ENCODE assay signal across 12 cellular contexts in the genomic region with DNA sequence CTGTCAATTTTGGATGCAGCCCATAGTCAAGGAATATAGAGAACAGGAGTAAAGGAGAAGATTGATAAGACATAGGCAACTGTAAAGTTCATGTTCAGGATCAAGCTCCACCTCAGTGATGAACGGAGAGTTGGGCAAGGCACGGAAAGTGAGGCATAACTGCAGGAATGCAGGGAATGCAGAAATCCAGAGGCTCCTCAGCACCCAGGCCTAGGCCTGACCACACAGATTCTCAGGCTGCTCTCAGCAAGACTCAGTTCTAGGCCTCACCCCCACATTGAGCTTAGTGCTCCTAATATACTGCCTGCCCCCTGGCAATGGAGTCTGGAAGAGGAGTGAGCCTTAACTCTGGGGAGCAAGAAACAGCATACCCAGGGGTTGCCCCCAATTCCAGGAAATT. TPM values are rescaled to one million over a fixed set of nuclear protein-coding genes. Genes with fewer than 3 reads are reported as not detected.
DNase-seq lines count a peak whose midpoint lies in the region; ATAC-seq and TF ChIP-seq lines count a peak whose summit lies in the region.
"Had no signal": no experiment of that assay in that cellular context is flagged by ENCODE, and none has a peak within 500 bp of the region (broad histone marks: within the 10 kb centered on the region; RNA-seq: fewer than 3 reads in every experiment).

No MANE protein-coding gene starts in this region.

- H3K27me3 ChIP-seq in H7 (ENCODE audit: control insufficient read depth, insufficient read depth, low read length), result no peaks in the 10 kb centered on the region

- POLR2A ChIA-PET in WTC11 (lab: Charles Lee), result no interaction called here

- no peak for TF ChIP-seq CTCF in WTC11 (IDR thresholded peaks at IDR 0.05)
- no peak for TF ChIP-seq CTCF in foreskin fibroblast (IDR thresholded peaks at IDR 0.05; ENCODE audit: low read depth, low read length)

- ATAC-seq in stimulated activated naive CD8-positive, alpha-beta T cell treated with anti-CD3 and anti-CD28 coated beads, Interleukin-15, Interleukin-2, amounts not matched to agents 100 U/mL and 50 U/mL, for 24 hours, result no peak
- peak; percentile 98 for ATAC-seq in WTC11
- no peak for ATAC-seq in T-helper 17 cell

- H3K4me1 Mint-ChIP-seq in stimulated activated naive CD8-positive, alpha-beta T cell treated with anti-CD3 and anti-CD28 coated beads, Interleukin-15, Interleukin-2, amounts not matched to agents 100 ng/mL and 50 ng/mL, for 24 hours (ENCODE audit: low read depth), result peaks cover 39% of the 10 kb centered on the region
- H3K4me1 Mint-ChIP-seq in WTC11, result peaks cover 5% of the 10 kb centered on the region
- H3K4me1 Mint-ChIP-seq in T-helper 17 cell, result peaks cover 9% of the 10 kb centered on the region

- no peak for DNase-seq in stimulated activated naive CD8-positive, alpha-beta T cell treated with anti-CD3 and anti-CD28 coated beads, Interleukin-15, Interleukin-2, amounts not matched to agents 100 U/mL and 50 U/mL, for 24 hours
- DNase-seq in WTC11 (ENCODE audit: low spot score) (peak; percentile 44), foreskin fibroblast (peak; percentile 90 to 94), H7 (no peak), T-helper 17 cell (no peak), NCI-H524 (lab: John Stamatoyannopoulos, UW) (no peak)
- no peak for DNase-seq in central memory CD4-positive, alpha-beta T cell
- DNase-seq: effector CD8-positive, alpha-beta T cell; NCI-H2171 had no signal

- CTCF ChIA-PET in WTC11 (lab: Charles Lee), result interaction anchor here (0.7 to 1.4 kb wide), 3 partner anchors 16 to 62 kb away, joined by 3 to 5 read pairs (median 3); no protein-coding TSS in a partner anchor

- H3K27ac Mint-ChIP-seq in stimulated activated naive CD8-positive, alpha-beta T cell treated with anti-CD3 and anti-CD28 coated beads, Interleukin-15, Interleukin-2, amounts not matched to agents 100 ng/mL and 50 ng/mL, for 24 hours, result peak overlapping the region; percentile 75
- H3K27ac Mint-ChIP-seq in WTC11, result peak overlapping the region; percentile 52; the same call in 1 of the 2 replicates
- no peak overlapping the region for H3K27ac Mint-ChIP-seq in T-helper 17 cell
- H3K27ac Mint-ChIP-seq: memory B cell had no signal

- H3K4me3 Mint-ChIP-seq in stimulated activated naive CD8-positive, alpha-beta T cell treated with anti-CD3 and anti-CD28 coated beads, Interleukin-15, Interleukin-2, amounts not matched to agents 100 ng/mL and 50 ng/mL, for 24 hours, result no peak overlapping the region
- H3K4me3 Mint-ChIP-seq in WTC11 (no peak overlapping the region), T-helper 17 cell (no peak overlapping the region)
- H3K4me3 Mint-ChIP-seq: memory B cell had no signal

- no peaks in the 10 kb centered on the region for H3K27me3 Mint-ChIP-seq in stimulated activated naive CD8-positive, alpha-beta T cell treated with anti-CD3 and anti-CD28 coated beads, Interleukin-15, Interleukin-2, amounts not matched to agents 100 ng/mL and 50 ng/mL, for 24 hours
- H3K27me3 Mint-ChIP-seq in WTC11 (ENCODE audit: low read depth) (no peaks in the 10 kb centered on the region), T-helper 17 cell (peaks cover 5% of the 10 kb centered on the region)
- H3K27me3 Mint-ChIP-seq: memory B cell had no signal

- peaks cover 4% of the 10 kb centered on the region for H3K9me3 Mint-ChIP-seq in stimulated activated naive CD8-positive, alpha-beta T cell treated with anti-CD3 and anti-CD28 coated beads, Interleukin-15, Interleukin-2, amounts not matched to agents 100 ng/mL and 50 ng/mL, for 24 hours
- no peaks in the 10 kb centered on the region for H3K9me3 Mint-ChIP-seq in WTC11

- H3K36me3 ChIP-seq in H7 (replicated peaks; ENCODE audit: control insufficient read depth, insufficient read depth, low read length), result no peaks in the 10 kb centered on the region

- H3K9me3 ChIP-seq in T-helper 17 cell (ENCODE audit: control insufficient read depth, low read length, poor library complexity, severe bottlenecking), result no peaks in the 10 kb centered on the region

- H3K4me3 ChIP-seq in foreskin fibroblast (ENCODE audit: low read depth in 1 of 2, low read length in 2 of 2), result no peak overlapping the region
- H3K4me3 ChIP-seq in H7 (ENCODE audit: insufficient read depth, low read depth, low read length), result no peak overlapping the region

- no peaks in the 10 kb centered on the region for H3K36me3 Mint-ChIP-seq in stimulated activated naive CD8-positive, alpha-beta T cell treated with anti-CD3 and anti-CD28 coated beads, Interleukin-15, Interleukin-2, amounts not matched to agents 100 ng/mL and 50 ng/mL, for 24 hours (ENCODE audit: low read depth)
- H3K36me3 Mint-ChIP-seq in WTC11 (no peaks in the 10 kb centered on the region), T-helper 17 cell (ENCODE audit: low read depth) (peaks cover 3% of the 10 kb centered on the region)
- H3K36me3 Mint-ChIP-seq: memory B cell had no signal

TF ChIP-seq in WTC11, 78 proteins besides CTCF, POLR2A, EP300 and RAD21 (continues in another document):
- TF ChIP-seq IRF2 (CRISPR knock-in tag; IDR thresholded peaks at IDR 0.05; ENCODE audit: borderline replicate concordance, low read depth) (no peak), GABPB1 (CRISPR knock-in tag; IDR thresholded peaks at IDR 0.05) (no peak), NR1H2 (CRISPR knock-in tag; IDR thresholded peaks at IDR 0.05) (no peak), GRHL2 (CRISPR knock-in tag; IDR thresholded peaks at IDR 0.05; ENCODE audit: insufficient replicate concordance, severe bottlenecking) (no peak), SMAD3 (CRISPR knock-in tag; IDR thresholded peaks at IDR 0.05; ENCODE audit: borderline replicate concordance) (no peak), ZNF512 (CRISPR knock-in tag; IDR thresholded peaks at IDR 0.05; ENCODE audit: borderline replicate concordance) (no peak), SMAD4 (CRISPR knock-in tag; IDR thresholded peaks at IDR 0.05) (no peak), FOXK1 (CRISPR knock-in tag; IDR thresholded peaks at IDR 0.05) (no peak), MXD4 (CRISPR knock-in tag; IDR thresholded peaks at IDR 0.05; ENCODE audit: borderline replicate concordance) (no peak)
- TF ChIP-seq, protein P1, sequence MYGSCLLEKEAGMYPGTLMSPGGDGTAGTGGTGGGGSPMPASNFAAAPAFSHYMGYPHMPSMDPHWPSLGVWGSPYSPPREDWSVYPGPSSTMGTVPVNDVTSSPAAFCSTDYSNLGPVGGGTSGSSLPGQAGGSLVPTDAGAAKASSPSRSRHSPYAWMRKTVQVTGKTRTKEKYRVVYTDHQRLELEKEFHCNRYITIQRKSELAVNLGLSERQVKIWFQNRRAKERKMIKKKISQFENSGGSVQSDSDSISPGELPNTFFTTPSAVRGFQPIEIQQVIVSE (CRISPR knock-in tag; IDR thresholded peaks at IDR 0.05; ENCODE audit: borderline replicate concordance), result no peak
- TF ChIP-seq, protein P2, sequence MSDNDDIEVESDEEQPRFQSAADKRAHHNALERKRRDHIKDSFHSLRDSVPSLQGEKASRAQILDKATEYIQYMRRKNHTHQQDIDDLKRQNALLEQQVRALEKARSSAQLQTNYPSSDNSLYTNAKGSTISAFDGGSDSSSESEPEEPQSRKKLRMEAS (CRISPR knock-in tag; IDR thresholded peaks at IDR 0.05), result no peak
- TF ChIP-seq, protein P3, sequence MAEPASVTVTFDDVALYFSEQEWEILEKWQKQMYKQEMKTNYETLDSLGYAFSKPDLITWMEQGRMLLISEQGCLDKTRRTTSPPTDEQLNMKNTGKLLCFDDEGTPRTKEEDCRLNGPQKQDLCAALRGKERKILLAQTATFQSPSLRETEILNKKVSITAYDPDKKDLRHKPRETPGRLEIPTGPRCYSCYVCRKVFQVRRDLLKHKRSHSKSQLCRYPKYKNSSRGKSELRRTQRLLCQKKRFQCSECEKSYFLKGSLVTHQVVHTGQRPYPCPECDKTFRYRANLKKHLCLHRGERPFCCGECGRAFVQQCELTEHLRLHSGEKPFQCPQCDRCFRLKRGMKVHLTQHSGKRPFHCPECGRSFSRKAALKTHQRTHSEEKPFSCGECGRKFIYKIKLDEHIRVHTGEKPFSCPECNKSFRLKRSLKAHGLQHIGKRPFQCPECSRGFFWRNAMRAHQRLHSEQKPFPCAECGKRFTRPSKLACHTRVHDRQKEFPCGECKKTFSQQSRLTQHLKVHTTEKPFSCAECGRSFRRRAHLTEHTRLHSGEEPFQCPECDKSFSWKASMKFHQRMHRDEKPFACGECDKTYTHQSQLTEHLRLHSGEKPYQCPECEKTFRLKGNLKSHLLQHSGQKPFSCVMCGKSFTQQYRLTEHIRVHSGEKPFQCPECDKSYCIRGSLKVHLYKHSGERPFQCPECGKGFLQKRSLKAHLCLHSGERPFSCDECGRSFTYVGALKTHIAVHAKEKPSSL (CRISPR knock-in tag; conservative IDR thresholded peaks at IDR 0.05), result no peak
- TF ChIP-seq, protein P4, sequence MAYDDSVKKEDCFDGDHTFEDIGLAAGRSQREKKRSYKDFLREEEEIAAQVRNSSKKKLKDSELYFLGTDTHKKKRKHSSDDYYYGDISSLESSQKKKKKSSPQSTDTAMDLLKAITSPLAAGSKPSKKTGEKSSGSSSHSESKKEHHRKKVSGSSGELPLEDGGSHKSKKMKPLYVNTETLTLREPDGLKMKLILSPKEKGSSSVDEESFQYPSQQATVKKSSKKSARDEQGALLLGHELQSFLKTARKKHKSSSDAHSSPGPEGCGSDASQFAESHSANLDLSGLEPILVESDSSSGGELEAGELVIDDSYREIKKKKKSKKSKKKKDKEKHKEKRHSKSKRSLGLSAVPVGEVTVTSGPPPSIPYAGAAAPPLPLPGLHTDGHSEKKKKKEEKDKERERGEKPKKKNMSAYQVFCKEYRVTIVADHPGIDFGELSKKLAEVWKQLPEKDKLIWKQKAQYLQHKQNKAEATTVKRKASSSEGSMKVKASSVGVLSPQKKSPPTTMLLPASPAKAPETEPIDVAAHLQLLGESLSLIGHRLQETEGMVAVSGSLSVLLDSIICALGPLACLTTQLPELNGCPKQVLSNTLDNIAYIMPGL (CRISPR knock-in tag; IDR thresholded peaks at IDR 0.05), result no peak

RNA-seq across cellular contexts. Expression of gene S1PR1, which starts 36.3 kb away (rescaled TPM):
- total RNA-seq in WTC11 (2021) (3.2 to 3.4 TPM (median 3.2 TPM) in 3 replicates), T-helper 17 cell (100 to 1,000 TPM; 157 to 226 TPM)
- total RNA-seq in H7 (2014; rRNA removed; shearing (Covaris generic)), result 0.62 and 2.4 TPM in 2 replicates
- total RNA-seq: HT-29 had no signal

Comparison
In these comparisons a context has a peak if more than half of its experiments do, and no peak if none do; other contexts are left out.
1. DNase-seq: peak in WTC11 (single experiment) and foreskin fibroblast (2 of 2); none in stimulated activated naive CD8-positive, alpha-beta T cell treated with anti-CD3 and anti-CD28 coated beads, Interleukin-15, Interleukin-2, amounts not matched to agents 100 U/mL and 50 U/mL, for 24 hours (single experiment), central memory CD4-positive, alpha-beta T cell (single experiment), H7 (single experiment), T-helper 17 cell (0 of 3) and NCI-H524 (0 of 2).
2. RNA of gene S1PR1, which starts 36.3 kb away (total RNA-seq): 157 to 226 TPM in T-helper 17 cell; 3.2 to 3.4 TPM in WTC11 and 0.62 to 2.4 TPM in H7; every median in the first group is over 10 times any median in the second.